ENCODE assay signal across 8 cellular contexts in genomic region chr9:70411930-70412677, GRCh38. TPM values are rescaled to one million over a fixed set of nuclear protein-coding genes. Genes with fewer than 3 reads are reported as not detected.
DNase-seq lines count a peak whose midpoint lies in the region; ATAC-seq and TF ChIP-seq lines count a peak whose summit lies in the region.

No MANE protein-coding gene starts in this region.

- no peaks in the 10 kb centered on the region for H3K9me3 Mint-ChIP-seq in Calu3 (ENCODE audit: low read depth, unreplicated experiment)
- no peaks in the 10 kb centered on the region for H3K9me3 Mint-ChIP-seq in stimulated activated effector memory CD8-positive, alpha-beta T cell treated with anti-CD3 and anti-CD28 coated beads, Interleukin-12 subunit alpha, Interleukin-12 subunit beta, amount 100 ng/mL, for 72 hours

- peak overlapping the region; percentile 80 for H3K4me3 ChIP-seq in NB4 (ENCODE audit: low read depth, low read length)
- H3K4me3 ChIP-seq in epithelial cell of esophagus (ENCODE audit: low read length) = peak overlapping the region; percentile 97
- H3K4me3 ChIP-seq in mononuclear cell (ENCODE audit: low read length) = peak overlapping the region; percentile 89

- H3K27ac Mint-ChIP-seq in Calu3 (ENCODE audit: unreplicated experiment) = no peak overlapping the region
- peak overlapping the region; percentile 100 for H3K27ac Mint-ChIP-seq in stimulated activated effector memory CD8-positive, alpha-beta T cell treated with anti-CD3 and anti-CD28 coated beads, Interleukin-12 subunit alpha, Interleukin-12 subunit beta, amount 100 ng/mL, for 72 hours

- ATAC-seq in GM21786 (IDR thresholded peaks at IDR 0.05; ENCODE audit: unreplicated experiment) = peak; percentile 28
- peak; percentile 52 for ATAC-seq in stimulated activated effector memory CD8-positive, alpha-beta T cell treated with anti-CD3 and anti-CD28 coated beads, Interleukin-12 subunit alpha, Interleukin-12 subunit beta, amount 100 ng/mL, for 72 hours

- CTCF ChIA-PET in Calu3 (lab: Charles Lee) = no interaction called here

- peaks cover 28% of the 10 kb centered on the region for H3K4me1 Mint-ChIP-seq in Calu3 (ENCODE audit: low read depth, unreplicated experiment)
- H3K4me1 Mint-ChIP-seq in stimulated activated effector memory CD8-positive, alpha-beta T cell treated with anti-CD3 and anti-CD28 coated beads, Interleukin-12 subunit alpha, Interleukin-12 subunit beta, amount 100 ng/mL, for 72 hours = peaks cover 47% of the 10 kb centered on the region

- DNase-seq in Calu3 (no peak), NB4 (ENCODE audit: low read depth) (peak; percentile 82), epithelial cell of esophagus (ENCODE audit: low read depth) (peak; percentile 79), HPDE6-E6E7 (ENCODE audit: extremely low spot score) (no peak)
- DNase-seq in activated CD8-positive, alpha-beta memory T cell treated with anti-CD3 and anti-CD28 coated beads, Interleukin-2, amount 50 U/mL, for 4 hours = peak; percentile 67
- peak; percentile 50 to 81 for DNase-seq in stimulated activated effector memory CD8-positive, alpha-beta T cell treated with anti-CD3 and anti-CD28 coated beads, Interleukin-12 subunit alpha, Interleukin-12 subunit beta, amount 100 ng/mL, for 72 hours (ENCODE audit: low spot score in 2 of 2)

- intact Hi-C loops in Calu3 (cut with micrococcal nuclease; ENCODE audit: unreplicated experiment) = loop anchor here (5.0 kb wide), 1 partner anchor 70 kb away; no protein-coding TSS in a partner anchor

- H3K27me3 ChIP-seq in mononuclear cell (ENCODE audit: insufficient read depth, low read length) = no peaks in the 10 kb centered on the region

- no TSS peak for BruUV-seq in Calu3 (replicated peaks; lab: Mats Ljungman, UMichigan)

- peaks cover 26% of the 10 kb centered on the region for H3K36me3 Mint-ChIP-seq in Calu3 (ENCODE audit: insufficient read depth, unreplicated experiment)
- H3K36me3 Mint-ChIP-seq in stimulated activated effector memory CD8-positive, alpha-beta T cell treated with anti-CD3 and anti-CD28 coated beads, Interleukin-12 subunit alpha, Interleukin-12 subunit beta, amount 100 ng/mL, for 72 hours = peaks cover 31% of the 10 kb centered on the region

- H3K27me3 Mint-ChIP-seq in Calu3 (ENCODE audit: unreplicated experiment) = no peaks in the 10 kb centered on the region

- peak overlapping the region; percentile 86 for H3K4me3 Mint-ChIP-seq in Calu3 (ENCODE audit: low read depth, unreplicated experiment)
- peak overlapping the region; percentile 97 for H3K4me3 Mint-ChIP-seq in stimulated activated effector memory CD8-positive, alpha-beta T cell treated with anti-CD3 and anti-CD28 coated beads, Interleukin-12 subunit alpha, Interleukin-12 subunit beta, amount 100 ng/mL, for 72 hours

- H3K4me1 ChIP-seq in mononuclear cell (ENCODE audit: insufficient read depth, low read length) = peaks cover 53% of the 10 kb centered on the region

- no peak for TF ChIP-seq POLR2A in NB4 (IDR thresholded peaks at IDR 0.05; ENCODE audit: extremely low read depth, insufficient read length)

- TF ChIP-seq CTCF in Calu3 (IDR thresholded peaks at IDR 0.05; ENCODE audit: unreplicated experiment) (no peak), NB4 (IDR thresholded peaks at IDR 0.05; ENCODE audit: low read depth, low read length) (no peak), epithelial cell of esophagus (IDR thresholded peaks at IDR 0.05; ENCODE audit: insufficient read depth, low read depth, low read length, missing control alignments) (no peak)

- H3K9me3 ChIP-seq in mononuclear cell (ENCODE audit: low read depth, low read length) = no peaks in the 10 kb centered on the region

RNA-seq across cellular contexts. Expression of gene KLF9, which starts 2.4 kb away (rescaled TPM):
- total RNA-seq in Calu3 (2022) (0.81 and 0.87 TPM in 2 replicates), mononuclear cell (118 TPM)

Comparison
In these comparisons a context has a peak if more than half of its experiments do, and no peak if none do; other contexts are left out.
1. DNase-seq: peak in NB4 (single experiment), activated CD8-positive, alpha-beta memory T cell treated with anti-CD3 and anti-CD28 coated beads, Interleukin-2, amount 50 U/mL, for 4 hours (single experiment), epithelial cell of esophagus (single experiment) and stimulated activated effector memory CD8-positive, alpha-beta T cell treated with anti-CD3 and anti-CD28 coated beads, Interleukin-12 subunit alpha, Interleukin-12 subunit beta, amount 100 ng/mL, for 72 hours (2 of 2); none in Calu3 (single experiment) and HPDE6-E6E7 (single experiment).
2. RNA of gene KLF9, which starts 2.4 kb away (total RNA-seq): 118 TPM in mononuclear cell (single experiment); 0.81 to 0.87 TPM in Calu3; every median in the first group is over 10 times any median in the second.
3. Peak in every context shown above with its lines, with median percentiles within 50 percentile points of each other: H3K4me3 ChIP-seq.